In genomic region chr1:43238104-43238503, GRCh38 we compare ENCODE assay signal across 8 cellular contexts. TPM values are rescaled to one million over a fixed set of nuclear protein-coding genes. Genes with fewer than 3 reads are reported as not detected.
A peak's percentile ranks its signal among the peaks of the same experiment; 100 is the strongest.
DNase-seq lines count a peak whose midpoint lies in the region; ATAC-seq and TF ChIP-seq lines count a peak whose summit lies in the region.

No MANE protein-coding gene starts in this region.

- POLR2A ChIA-PET in MCF 10A (lab: Yijun Ruan, JAX), result interaction anchor here (1.5 kb wide), 1 partner anchor 130 kb away, joined by 3 read pairs; no protein-coding TSS in a partner anchor

- no peaks in the 10 kb centered on the region for H4K20me1 ChIP-seq in OCI-LY3 (ENCODE audit: insufficient read depth, low read length)

- ATAC-seq in GM18867 (IDR thresholded peaks at IDR 0.05; ENCODE audit: unreplicated experiment) (no peak), HG03097 (IDR thresholded peaks at IDR 0.05; ENCODE audit: low FRiP score, unreplicated experiment) (no peak)

- H3K4me3 Mint-ChIP-seq in Calu3 (ENCODE audit: low read depth, unreplicated experiment) (no peak overlapping the region), HFFc6 (no peak overlapping the region), MCF 10A (ENCODE audit: unreplicated experiment) (no peak overlapping the region)

- no peak overlapping the region for H2AFZ ChIP-seq in OCI-LY3 (ENCODE audit: low read depth, low read length)

- H3K27ac ChIP-seq in OCI-LY3 (ENCODE audit: low read length), result no peak overlapping the region

- no peak overlapping the region for H3K4me3 ChIP-seq in OCI-LY3 (ENCODE audit: low read length)

- TF ChIP-seq CTCF in Calu3 (IDR thresholded peaks at IDR 0.05; ENCODE audit: unreplicated experiment) (peak; percentile 57), HFFc6 (IDR thresholded peaks at IDR 0.05) (peak; percentile 85), OCI-LY3 (IDR thresholded peaks at IDR 0.05; ENCODE audit: low read depth, low read length) (peak; percentile 70), MCF 10A (IDR thresholded peaks at IDR 0.05; ENCODE audit: unreplicated experiment) (peak; percentile 53)

- peaks cover 5% of the 10 kb centered on the region for H3K9me3 Mint-ChIP-seq in Calu3 (ENCODE audit: low read depth, unreplicated experiment)
- no peaks in the 10 kb centered on the region for H3K9me3 Mint-ChIP-seq in HFFc6
- no peaks in the 10 kb centered on the region for H3K9me3 Mint-ChIP-seq in MCF 10A (ENCODE audit: unreplicated experiment)

- intact Hi-C loops in Calu3 (cut with micrococcal nuclease; ENCODE audit: unreplicated experiment), result loop anchor here (5.0 kb wide), 1 partner anchor 119 kb away; the partner anchor contains the start of gene CDC20
- intact Hi-C loops in MCF 10A (cut with micrococcal nuclease), result loop anchor here (1.0 to 10.0 kb wide), 4 partner anchors 120 to 697 kb away; partner anchors contain the start of genes ARTN, CDC20, MED8 and SZT2

- DNase-seq in Calu3, result peak; percentile 78
- peak; percentile 43 for DNase-seq in HFFc6
- peak; percentile 78 for DNase-seq in MCF 10A (ENCODE audit: unreplicated experiment)
- DNase-seq in inferior parietal cortex (ENCODE audit: extremely low spot score), result peak; percentile 88
- DNase-seq in stimulated activated CD4-positive, alpha-beta T cell treated with anti-CD3 and anti-CD28 coated beads, Interleukin-2, amount 100 ng/mL, for 48 hours, result peak; percentile 11 to 22

- BruUV-seq in Calu3 (replicated peaks; lab: Mats Ljungman, UMichigan) (no TSS peak), MCF 10A (replicated peaks; lab: Mats Ljungman, UMichigan) (no TSS peak)

- H3K36me3 Mint-ChIP-seq in Calu3 (ENCODE audit: insufficient read depth, unreplicated experiment) (no peaks in the 10 kb centered on the region), HFFc6 (ENCODE audit: low read depth) (peaks cover 5% of the 10 kb centered on the region; the same call in 1 of the 2 replicates), MCF 10A (ENCODE audit: insufficient read depth, unreplicated experiment) (no peaks in the 10 kb centered on the region)

- no peaks in the 10 kb centered on the region for H3K27me3 Mint-ChIP-seq in Calu3 (ENCODE audit: unreplicated experiment)
- peaks cover 2% of the 10 kb centered on the region for H3K27me3 Mint-ChIP-seq in HFFc6 (ENCODE audit: insufficient read depth)
- H3K27me3 Mint-ChIP-seq in MCF 10A (ENCODE audit: insufficient read depth, unreplicated experiment), result no peaks in the 10 kb centered on the region

- CTCF ChIA-PET in Calu3 (lab: Charles Lee) (interaction anchor here (0.8 to 1.4 kb wide), 3 partner anchors 11 to 146 kb away, joined by 3 to 4 read pairs (median 3); no protein-coding TSS in a partner anchor), MCF 10A (lab: Yijun Ruan, JAX) (interaction anchor here (0.8 to 1.9 kb wide), 8 partner anchors 11 to 428 kb away, joined by 3 to 9 read pairs (median 4); partner anchors contain the start of gene C1orf210)

- H3K27me3 ChIP-seq in OCI-LY3 (ENCODE audit: low read depth, low read length), result no peaks in the 10 kb centered on the region

- peaks cover 19% of the 10 kb centered on the region for H3K4me1 ChIP-seq in OCI-LY3 (ENCODE audit: low read length)

- H3K4me2 ChIP-seq in OCI-LY3 (ENCODE audit: low read length), result no peak overlapping the region

- H3K9ac ChIP-seq in OCI-LY3 (ENCODE audit: low read length), result no peak overlapping the region

- H3K9me3 ChIP-seq in OCI-LY3 (ENCODE audit: insufficient read depth, low read length), result no peaks in the 10 kb centered on the region

- no peaks in the 10 kb centered on the region for H3K36me3 ChIP-seq in OCI-LY3 (replicated peaks; ENCODE audit: low read depth, low read length)

- peaks cover 31% of the 10 kb centered on the region for H3K4me1 Mint-ChIP-seq in Calu3 (ENCODE audit: low read depth, unreplicated experiment)
- H3K4me1 Mint-ChIP-seq in HFFc6 (ENCODE audit: low read depth), result peaks cover 29% of the 10 kb centered on the region
- peaks cover 21% of the 10 kb centered on the region for H3K4me1 Mint-ChIP-seq in MCF 10A (ENCODE audit: insufficient read depth, unreplicated experiment)

- H3K79me2 ChIP-seq in OCI-LY3 (ENCODE audit: low read length), result no peaks in the 10 kb centered on the region

- no peak overlapping the region for H3K27ac Mint-ChIP-seq in Calu3 (ENCODE audit: unreplicated experiment)
- 0 out of 2 replicates have a peak overlapping the region, but pooled peaks have one; percentile 75 for H3K27ac Mint-ChIP-seq in HFFc6
- peak overlapping the region; percentile 3 for H3K27ac Mint-ChIP-seq in MCF 10A (ENCODE audit: low read depth, unreplicated experiment)

RNA-seq across cellular contexts. Expression of gene TMEM125, which starts 31.7 kb away (rescaled TPM):
- total RNA-seq in Calu3 (2022) (20.7 and 24.4 TPM in 2 replicates), MCF 10A (2022) (3.1 and 3.8 TPM in 2 replicates)
- not detected for total RNA-seq in HFFc6 (2021; fragmentation: NEBNext Ultra II Directional; extraction: Animal tissue kit (Norgen Biotek cat#: 25700))

RNA-seq across cellular contexts. Expression of gene C1orf210, which starts 47.3 kb away (rescaled TPM):
- total RNA-seq in Calu3 (2022) (16.8 and 19.9 TPM in 2 replicates), MCF 10A (2022) (0.91 and 1.6 TPM in 2 replicates)
- total RNA-seq in HFFc6 (2021; fragmentation: NEBNext Ultra II Directional; extraction: Animal tissue kit (Norgen Biotek cat#: 25700)), result not detected

Comparison
In these comparisons a context has a peak if more than half of its experiments do, and no peak if none do; other contexts are left out.
1. DNase-seq: peak in every context shown above with its lines; median percentile 88 in inferior parietal cortex; 78 in Calu3; 78 in MCF 10A; 43 in HFFc6; 16 in stimulated activated CD4-positive, alpha-beta T cell treated with anti-CD3 and anti-CD28 coated beads, Interleukin-2, amount 100 ng/mL, for 48 hours.